In genomic region chr4:24913099-24913445, GRCh38 we compare ENCODE assay signal across 1 cellular context.
A peak's percentile ranks its signal among the peaks of the same experiment; 100 is the strongest.
TF ChIP-seq lines count a peak whose summit lies in the region.

No MANE protein-coding gene starts in this region.

TF ChIP-seq in H1, 55 proteins besides CTCF, POLR2A, EP300 and RAD21 (continued from another document):
- peak; percentile 62 for TF ChIP-seq USF2 (IDR thresholded peaks at IDR 0.05; ENCODE audit: low read length)
- peak; percentile 22; the same call in 1 of the 2 replicates for TF ChIP-seq KDM1A (IDR thresholded peaks at IDR 0.05; ENCODE audit: borderline replicate concordance, low read length)
- TF ChIP-seq PHF8 (conservative IDR thresholded peaks at IDR 0.05; ENCODE audit: low read depth, low read length) = no peak; the same call in 1 of the 2 replicates
- no peak for TF ChIP-seq TAF1 (IDR thresholded peaks at IDR 0.05; ENCODE audit: low read depth, low read length)
